Comparison of ENCODE assay signal across 8 cellular contexts in the genomic region with DNA sequence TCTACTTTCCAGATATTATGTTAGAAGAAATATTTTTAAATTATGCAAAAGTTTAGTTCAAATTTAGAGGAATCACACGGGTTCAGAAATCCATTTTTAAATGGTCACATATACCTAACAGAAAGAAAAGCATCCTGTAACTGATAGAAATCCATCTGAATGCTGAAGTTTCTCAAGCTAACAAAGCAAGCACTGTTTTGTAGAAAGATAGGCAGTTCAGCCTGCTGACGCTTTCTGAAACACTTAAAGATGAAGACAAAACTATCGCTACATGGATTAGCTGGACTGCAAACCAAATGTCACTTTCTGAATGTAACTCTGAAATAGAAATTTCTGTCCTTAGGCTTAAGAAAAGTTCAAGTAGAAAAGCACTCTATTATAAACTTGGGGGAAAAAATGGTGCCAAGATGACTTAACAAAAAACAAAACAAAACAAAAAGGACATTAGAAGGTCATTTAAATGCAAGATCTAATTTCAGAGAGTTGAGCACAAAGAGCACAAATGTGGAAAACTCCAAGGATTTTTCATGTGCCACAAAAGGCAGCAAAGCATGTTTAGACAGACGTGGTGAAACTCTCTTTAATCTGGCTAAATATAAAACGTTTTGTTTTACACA. TPM values are rescaled to one million over a fixed set of nuclear protein-coding genes. Genes with fewer than 3 reads are reported as not detected.
DNase-seq lines count a peak whose midpoint lies in the region; ATAC-seq, FAIRE-seq and TF ChIP-seq lines count a peak whose summit lies in the region.

No MANE protein-coding gene starts in this region.

- TF ChIP-seq RAD21 in HepG2 (CRISPR knock-in tag; IDR thresholded peaks at IDR 0.05), result no peak

- CTCF ChIA-PET in HepG2 (lab: Yijun Ruan, JAX; ENCODE audit: low intra/inter-chr PET ratio, low total read pairs), result interaction anchor here (1.5 kb wide), 1 partner anchor 94 kb away, joined by 7 read pairs; no protein-coding TSS in a partner anchor

- peaks cover 10% of the 10 kb centered on the region for H3K4me1 Mint-ChIP-seq in T-helper 1 cell treated with Interleukin-12 subunit alpha and Interleukin-12 subunit beta and Interleukin-4 antibody, amounts not matched to agents 30 μg/mL and 1 μg/mL, for 36 hours (ENCODE audit: low read depth)

- peaks cover 66% of the 10 kb centered on the region for H3K79me2 ChIP-seq in HepG2 (ENCODE audit: insufficient read depth, low read length)

- H3K4me3 Mint-ChIP-seq in T-helper 1 cell treated with Interleukin-12 subunit alpha and Interleukin-12 subunit beta and Interleukin-4 antibody, amounts not matched to agents 30 μg/mL and 1 μg/mL, for 36 hours, result peak overlapping the region; percentile 4

- H3K9ac ChIP-seq in HepG2 (ENCODE audit: insufficient read depth, low read depth, low read length), result peak overlapping the region; percentile 92

- no peak overlapping the region for H2AFZ ChIP-seq in HepG2 (ENCODE audit: low read length)

- H4K20me1 ChIP-seq in HepG2 (ENCODE audit: insufficient read depth, low read length), result peaks cover 60% of the 10 kb centered on the region

- WGBS in HepG2 (ENCODE audit: low lambda C conversion rate), result 4% methylated on average over 5 of the region's 5 CpGs
- WGBS in suprapubic skin, result 24% methylated on average over 5 of the region's 5 CpGs

- in situ Hi-C loops in astrocyte of the cerebellum (cut with HindIII; ENCODE audit: low sequenced_read_pairs), result no loop called here
- in situ Hi-C loops in HepG2 (cut with HindIII; ENCODE audit: extremely low pct_ligation_motif_present, low pct_unique_long_range_greater_than_20kb), result loop anchor here (10.0 kb wide), 1 partner anchor 95 kb away; no protein-coding TSS in a partner anchor

- H3K4me1 ChIP-seq in HepG2 (ENCODE audit: insufficient read depth, low read length), result peaks cover 65% of the 10 kb centered on the region
- peaks cover 36% of the 10 kb centered on the region for H3K4me1 ChIP-seq in suprapubic skin

- no peak overlapping the region for H3K27ac Mint-ChIP-seq in T-helper 1 cell treated with Interleukin-12 subunit alpha and Interleukin-12 subunit beta and Interleukin-4 antibody, amounts not matched to agents 30 μg/mL and 1 μg/mL, for 36 hours

- peaks cover 63% of the 10 kb centered on the region for H3K27me3 Mint-ChIP-seq in T-helper 1 cell treated with Interleukin-12 subunit alpha and Interleukin-12 subunit beta and Interleukin-4 antibody, amounts not matched to agents 30 μg/mL and 1 μg/mL, for 36 hours (ENCODE audit: low read depth)

- H3K27me3 ChIP-seq in HepG2 (ENCODE audit: control insufficient read depth in 1 of 2, insufficient read depth in 2 of 2, low read length in 2 of 2) (no peaks in the 10 kb centered on the region; a peak in 1 of 5 replicates), suprapubic skin (no peaks in the 10 kb centered on the region)

- H3K9me3 Mint-ChIP-seq in T-helper 1 cell treated with Interleukin-12 subunit alpha and Interleukin-12 subunit beta and Interleukin-4 antibody, amounts not matched to agents 30 μg/mL and 1 μg/mL, for 36 hours, result no peaks in the 10 kb centered on the region

- FAIRE-seq in HepG2 (lab: Jason Lieb, UNC), result no peak

- TF ChIP-seq EP300 in HepG2 (IDR thresholded peaks at IDR 0.05; ENCODE audit: low read depth in 2 of 2, low read length in 2 of 2), result no peak
- TF ChIP-seq EP300 in HepG2 (CRISPR knock-in tag; IDR thresholded peaks at IDR 0.05; ENCODE audit: borderline replicate concordance), result no peak
- TF ChIP-seq EP300 in suprapubic skin (IDR thresholded peaks at IDR 0.05), result no peak

- H3K4me3 ChIP-seq in astrocyte of the cerebellum (ENCODE audit: low read depth, low read length), result peak overlapping the region; percentile 77
- H3K4me3 ChIP-seq in HepG2 (replicated peaks in 1 of 3; ENCODE audit: insufficient read depth in 1 of 3, low read depth in 2 of 3, low read length in 3 of 3), result peak overlapping the region; percentile 94 to 96 (median 94)
- peak overlapping the region; percentile 90 for H3K4me3 ChIP-seq in suprapubic skin

- H3K36me3 ChIP-seq in HepG2 (replicated peaks in 1 of 2; ENCODE audit: control insufficient read depth in 1 of 2, insufficient read depth in 2 of 2, low read length in 2 of 2), result no peaks in the 10 kb centered on the region; a peak in 2 of 5 replicates
- H3K36me3 ChIP-seq in suprapubic skin, result no peaks in the 10 kb centered on the region

- H3K9me3 ChIP-seq in HepG2 (ENCODE audit: low read length), result no peaks in the 10 kb centered on the region
- H3K9me3 ChIP-seq in suprapubic skin, result no peaks in the 10 kb centered on the region

- no TSS peak for BruUV-seq in HepG2 (replicated peaks; lab: Mats Ljungman, UMichigan)

- peak overlapping the region; percentile 87 for H3K4me2 ChIP-seq in HepG2 (ENCODE audit: low read depth, low read length)

- peaks cover 2% of the 10 kb centered on the region for H3K36me3 Mint-ChIP-seq in T-helper 1 cell treated with Interleukin-12 subunit alpha and Interleukin-12 subunit beta and Interleukin-4 antibody, amounts not matched to agents 30 μg/mL and 1 μg/mL, for 36 hours (ENCODE audit: low read depth)

- TF ChIP-seq POLR2A in HepG2 (IDR thresholded peaks at IDR 0.05; ENCODE audit: insufficient read depth in 1 of 2, low read depth in 2 of 2, low read length in 2 of 2) (no peak), suprapubic skin (IDR thresholded peaks at IDR 0.05) (no peak)

- POLR2A ChIA-PET in HepG2 (lab: Yijun Ruan, JAX), result interaction anchor here (0.7 to 2.5 kb wide), 10 partner anchors 26 to 421 kb away, joined by 3 to 17 read pairs (median 9); no protein-coding TSS in a partner anchor

- ATAC-seq in HepG2 (no peak), GM19351 (IDR thresholded peaks at IDR 0.05; ENCODE audit: unreplicated experiment) (no peak)

- H3K27ac ChIP-seq in HepG2 (ENCODE audit: extremely low read length, insufficient read depth, low read length) (peak overlapping the region; percentile 97), suprapubic skin (peak overlapping the region; percentile 90)

- no peak for DNase-seq in T-helper 1 cell
- no peak for DNase-seq in astrocyte of the cerebellum (ENCODE audit: low read depth)
- DNase-seq in HepG2 (ENCODE audit: low spot score), result no peak
- no peak for DNase-seq in suprapubic skin (ENCODE audit: low spot score in 2 of 2)
- no peak for DNase-seq in NCI-H82 (lab: John Stamatoyannopoulos, UW)
- no peak for DNase-seq in germinal center (ENCODE audit: low spot score)

- intact Hi-C loops in HepG2 (cut with micrococcal nuclease; ENCODE audit: unreplicated experiment), result loop anchor here (1.0 to 10.0 kb wide), 5 partner anchors 32 to 1205 kb away; no protein-coding TSS in a partner anchor

- TF ChIP-seq CTCF in astrocyte of the cerebellum (IDR thresholded peaks at IDR 0.05; ENCODE audit: low read depth, low read length, missing control alignments) (no peak), HepG2 (CRISPR knock-in tag; IDR thresholded peaks at IDR 0.05) (no peak), suprapubic skin (IDR thresholded peaks at IDR 0.05) (no peak)

TF ChIP-seq in HepG2, 621 proteins besides CTCF, POLR2A, EP300 and RAD21 (continues in another document):
- TF ChIP-seq, protein P1, sequence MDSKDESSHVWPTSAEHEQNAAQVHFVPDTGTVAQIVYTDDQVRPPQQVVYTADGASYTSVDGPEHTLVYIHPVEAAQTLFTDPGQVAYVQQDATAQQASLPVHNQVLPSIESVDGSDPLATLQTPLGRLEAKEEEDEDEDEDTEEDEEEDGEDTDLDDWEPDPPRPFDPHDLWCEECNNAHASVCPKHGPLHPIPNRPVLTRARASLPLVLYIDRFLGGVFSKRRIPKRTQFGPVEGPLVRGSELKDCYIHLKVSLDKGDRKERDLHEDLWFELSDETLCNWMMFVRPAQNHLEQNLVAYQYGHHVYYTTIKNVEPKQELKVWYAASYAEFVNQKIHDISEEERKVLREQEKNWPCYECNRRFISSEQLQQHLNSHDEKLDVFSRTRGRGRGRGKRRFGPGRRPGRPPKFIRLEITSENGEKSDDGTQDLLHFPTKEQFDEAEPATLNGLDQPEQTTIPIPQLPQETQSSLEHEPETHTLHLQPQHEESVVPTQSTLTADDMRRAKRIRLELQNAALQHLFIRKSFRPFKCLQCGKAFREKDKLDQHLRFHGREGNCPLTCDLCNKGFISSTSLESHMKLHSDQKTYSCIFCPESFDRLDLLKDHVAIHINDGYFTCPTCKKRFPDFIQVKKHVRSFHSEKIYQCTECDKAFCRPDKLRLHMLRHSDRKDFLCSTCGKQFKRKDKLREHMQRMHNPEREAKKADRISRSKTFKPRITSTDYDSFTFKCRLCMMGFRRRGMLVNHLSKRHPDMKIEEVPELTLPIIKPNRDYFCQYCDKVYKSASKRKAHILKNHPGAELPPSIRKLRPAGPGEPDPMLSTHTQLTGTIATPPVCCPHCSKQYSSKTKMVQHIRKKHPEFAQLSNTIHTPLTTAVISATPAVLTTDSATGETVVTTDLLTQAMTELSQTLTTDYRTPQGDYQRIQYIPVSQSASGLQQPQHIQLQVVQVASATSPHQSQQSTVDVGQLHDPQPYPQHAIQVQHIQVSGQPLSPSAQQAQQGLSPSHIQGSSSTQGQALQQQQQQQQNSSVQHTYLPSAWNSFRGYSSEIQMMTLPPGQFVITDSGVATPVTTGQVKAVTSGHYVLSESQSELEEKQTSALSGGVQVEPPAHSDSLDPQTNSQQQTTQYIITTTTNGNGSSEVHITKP (CRISPR knock-in tag; IDR thresholded peaks at IDR 0.05; ENCODE audit: low read depth), result no peak

RNA-seq across cellular contexts. Expression of a gene that starts 1.3 kb away (rescaled TPM):
- total RNA-seq in HepG2 (2016; rRNA removed; fragmentation: Illumina TruSeq; extraction: Trizol) (65.4 and 107 TPM in 2 replicates), suprapubic skin (10 to 100 TPM in 2 of 4 donors, 1 to 10 TPM in 2; 5.3 to 19.0 (median 8.6) TPM)
- 55.1 and 56.4 TPM in 2 replicates for total RNA-seq in HepG2 (2016; cell fraction: cytosol; rRNA removed; fragmentation: Illumina TruSeq; extraction: Trizol; ENCODE audit: low read depth)
- 58.2 and 109 TPM in 2 replicates for total RNA-seq in HepG2 (2016; cell fraction: insoluble cytoplasmic fraction; rRNA removed; fragmentation: Illumina TruSeq; extraction: Trizol)
- 31.2 and 40.2 TPM in 2 replicates for total RNA-seq in HepG2 (2016; cell fraction: membrane; rRNA removed; fragmentation: Illumina TruSeq; extraction: Trizol)
- total RNA-seq in HepG2 (2016; cell fraction: nucleus; rRNA removed; fragmentation: Illumina TruSeq; extraction: Trizol), result 140 and 154 TPM in 2 replicates
- 117 and 161 TPM in 2 replicates for polyA plus RNA-seq in HepG2 (2011; rRNA removed)
- 48.7 and 83.1 TPM in 2 replicates for polyA plus RNA-seq in HepG2 (2011; cell fraction: cytosol; rRNA removed)
- polyA plus RNA-seq in HepG2 (2011; cell fraction: nucleus; rRNA removed), result 63.2 and 66.3 TPM in 2 replicates
- 380 and 471 TPM in 2 replicates for polyA plus RNA-seq in HepG2 (2012)
- 4.4 and 5.3 TPM in 2 replicates for polyA plus RNA-seq in HepG2 (2016; cell fraction: cytosol; fragmentation: Illumina TruSeq; extraction: Trizol; ENCODE audit: low read depth)
- polyA plus RNA-seq in HepG2 (2016; cell fraction: insoluble cytoplasmic fraction; fragmentation: Illumina TruSeq; extraction: Trizol; ENCODE audit: low read depth), result 50.2 and 53.0 TPM in 2 replicates
- 12.8 and 17.0 TPM in 2 replicates for polyA plus RNA-seq in HepG2 (2016; cell fraction: membrane; fragmentation: Illumina TruSeq; extraction: Trizol; ENCODE audit: low read depth)
- 140 and 144 TPM in 2 replicates for polyA plus RNA-seq in HepG2 (2016; cell fraction: nucleus; fragmentation: Illumina TruSeq; extraction: Trizol; ENCODE audit: insufficient read depth, low read depth)
- polyA minus RNA-seq in HepG2 (2011; rRNA and poly(A)+ RNA removed; ENCODE audit: low replicate concordance), result 4.7 and 59.2 TPM in 2 replicates
- polyA minus RNA-seq in HepG2 (2011; cell fraction: cytosol; rRNA and poly(A)+ RNA removed), result 147 and 173 TPM in 2 replicates
- 370 and 469 TPM in 2 replicates for polyA minus RNA-seq in HepG2 (2011; cell fraction: nucleus; rRNA and poly(A)+ RNA removed)
